Comparison of ENCODE assay signal across 8 cellular contexts in genomic region chr16:57735755-57736418, GRCh38. TPM values are rescaled to one million over a fixed set of nuclear protein-coding genes. Genes with fewer than 3 reads are reported as not detected.
DNase-seq lines count a peak whose midpoint lies in the region; ATAC-seq and TF ChIP-seq lines count a peak whose summit lies in the region.

Gene KATNB1, plus strand, starts transcription at chr16:57735770. Its CDS starts 1,474 bp downstream, at chr16:57737244.

- intact Hi-C loops in PC-9 (cut with micrococcal nuclease; ENCODE audit: unreplicated experiment): loop anchor here (1.0 to 5.0 kb wide), 4 partner anchors 126 to 265 kb away; partner anchors contain the start of gene USB1

- H3K36me3 ChIP-seq in PC-9 (ENCODE audit: low read depth) (no peaks in the 10 kb centered on the region; the same call in 1 of the 2 replicates), muscle layer of colon (ENCODE audit: insufficient read depth, low read length) (no peaks in the 10 kb centered on the region)
- H3K36me3 ChIP-seq in effector memory CD4-positive, alpha-beta T cell (ENCODE audit: control insufficient read depth, insufficient read depth, low read length): no peaks in the 10 kb centered on the region

- H3K4me3 ChIP-seq in PC-9: peak within 1 kb of the TSS; percentile 90
- H3K4me3 ChIP-seq in effector memory CD4-positive, alpha-beta T cell (ENCODE audit: insufficient read depth, low read depth, low read length, poor library complexity, severe bottlenecking): peak within 1 kb of the TSS; percentile 82
- peak within 1 kb of the TSS; percentile 85 to 86 for H3K4me3 ChIP-seq in muscle layer of colon (ENCODE audit: low read depth in 1 of 2, low read length in 2 of 2)

- H3K4me1 ChIP-seq in PC-9 (replicated peaks; ENCODE audit: insufficient read depth) (peaks cover 18% of the 10 kb centered on the region), muscle layer of colon (ENCODE audit: insufficient read depth, low read length) (peaks cover 14% of the 10 kb centered on the region)
- H3K4me1 ChIP-seq in effector memory CD4-positive, alpha-beta T cell (ENCODE audit: control insufficient read depth, insufficient read depth, low read length, poor library complexity, severe bottlenecking): peaks cover 10% of the 10 kb centered on the region

- H3K27me3 ChIP-seq in PC-9 (ENCODE audit: insufficient read depth, low read depth): no peaks in the 10 kb centered on the region
- H3K27me3 ChIP-seq in effector memory CD4-positive, alpha-beta T cell (replicated peaks; ENCODE audit: control insufficient read depth, insufficient read depth, low read length, poor library complexity, severe bottlenecking): no peaks in the 10 kb centered on the region
- H3K27me3 ChIP-seq in muscle layer of colon (ENCODE audit: control insufficient read depth in 1 of 2, insufficient read depth in 2 of 2, low read length in 2 of 2): no peaks in the 10 kb centered on the region

- H3K4me3 Mint-ChIP-seq in activated T-cell treated with anti-CD3 and anti-CD28 coated beads, Interleukin-2, amount 50 U/mL, for 4 hours: peak within 1 kb of the TSS; percentile 94

- H3K4me1 Mint-ChIP-seq in activated T-cell treated with anti-CD3 and anti-CD28 coated beads, Interleukin-2, amount 50 U/mL, for 4 hours (ENCODE audit: low read depth): peaks cover 23% of the 10 kb centered on the region

- H3F3A ChIP-seq in PC-9 (ENCODE audit: insufficient read depth, low read depth): peaks cover 22% of the 10 kb centered on the region; the same call in 1 of the 2 replicates

- no TSS peak for BruUV-seq in PC-9 (replicated peaks; lab: Mats Ljungman, UMichigan)

- POLR2A ChIA-PET in PC-9 (lab: Charles Lee; ENCODE audit: unreplicated experiment): interaction anchor here (0.5 to 0.6 kb wide), 4 partner anchors 10 to 780 kb away, joined by 3 to 21 read pairs (median 4); no protein-coding TSS in a partner anchor

- H3K4me2 ChIP-seq in PC-9: peak within 1 kb of the TSS; percentile 89

- H3K9me3 ChIP-seq in PC-9 (ENCODE audit: insufficient read depth, low read depth) (no peaks in the 10 kb centered on the region), muscle layer of colon (ENCODE audit: low read length) (no peaks in the 10 kb centered on the region)
- no peaks in the 10 kb centered on the region for H3K9me3 ChIP-seq in effector memory CD4-positive, alpha-beta T cell (ENCODE audit: control insufficient read depth, low read length)

- H3K27ac ChIP-seq in PC-9 (peak within 1 kb of the TSS; percentile 64), muscle layer of colon (ENCODE audit: low read depth, low read length) (peak within 1 kb of the TSS; percentile 93)
- peak within 1 kb of the TSS; percentile 77 for H3K27ac ChIP-seq in effector memory CD4-positive, alpha-beta T cell (ENCODE audit: insufficient read depth, low read length, poor library complexity, severe bottlenecking)

- H3K79me2 ChIP-seq in PC-9 (ENCODE audit: low read depth): peaks cover 6% of the 10 kb centered on the region; the same call in 1 of the 2 replicates

- H3K9me3 Mint-ChIP-seq in activated T-cell treated with anti-CD3 and anti-CD28 coated beads, Interleukin-2, amount 50 U/mL, for 4 hours: peaks cover 11% of the 10 kb centered on the region

- no peaks in the 10 kb centered on the region for H3K9me2 ChIP-seq in PC-9 (ENCODE audit: insufficient read depth)

- H4K20me1 ChIP-seq in PC-9 (ENCODE audit: insufficient read depth): no peaks in the 10 kb centered on the region

- H3K27me3 Mint-ChIP-seq in activated T-cell treated with anti-CD3 and anti-CD28 coated beads, Interleukin-2, amount 50 U/mL, for 4 hours (ENCODE audit: low read depth): no peaks in the 10 kb centered on the region

- peak within 1 kb of the TSS; percentile 91 for H2AFZ ChIP-seq in PC-9

- H3K9ac ChIP-seq in muscle layer of colon (ENCODE audit: low read length): peak within 1 kb of the TSS; percentile 93

- ATAC-seq in activated T-cell treated with anti-CD3 and anti-CD28 coated beads, Interleukin-2, amount 50 U/mL, for 4 hours: no peak
- no peak for ATAC-seq in GM19463 (IDR thresholded peaks at IDR 0.05; ENCODE audit: unreplicated experiment)

- H3K36me3 Mint-ChIP-seq in activated T-cell treated with anti-CD3 and anti-CD28 coated beads, Interleukin-2, amount 50 U/mL, for 4 hours (ENCODE audit: insufficient read depth): peaks cover 8% of the 10 kb centered on the region

- CTCF ChIA-PET in PC-9 (lab: Charles Lee): interaction anchor here (0.5 to 1.3 kb wide), 10 partner anchors 13 to 386 kb away, joined by 3 to 11 read pairs (median 4); no protein-coding TSS in a partner anchor

- no peak for TF ChIP-seq CTCF in PC-9 (conservative IDR thresholded peaks at IDR 0.05)

- no peak for DNase-seq in activated T-cell treated with anti-CD3 and anti-CD28 coated beads, Interleukin-2, amount 50 U/mL, for 4 hours
- DNase-seq in activated T-cell treated with anti-CD3 and anti-CD28 coated beads for 4 hours: no peak
- DNase-seq in PC-9: no peak
- DNase-seq in effector memory CD4-positive, alpha-beta T cell: no peak
- no peak for DNase-seq in germinal center (ENCODE audit: low spot score)
- DNase-seq in NCI-H446 (lab: John Stamatoyannopoulos, UW): no peak

RNA-seq across cellular contexts. Expression of gene KATNB1, which starts in this region (rescaled TPM):
- 10 to 100 TPM; 47.9 to 56.1 (median 55.5) TPM for total RNA-seq in activated T-cell treated with anti-CD3 and anti-CD28 coated beads, Interleukin-2, amount 50 U/mL, for 4 hours
- total RNA-seq in PC-9 (2021): 25.9 and 27.7 TPM in 2 replicates
